ENCODE assay signal across 12 cellular contexts in genomic region chr2:41026613-41027012, GRCh38.
DNase-seq lines count a peak whose midpoint lies in the region; ATAC-seq and TF ChIP-seq lines count a peak whose summit lies in the region.
"Had no signal": no experiment of that assay in that cellular context is flagged by ENCODE, and none has a peak within 500 bp of the region (broad histone marks: within the 10 kb centered on the region; RNA-seq: fewer than 3 reads in every experiment).

No MANE protein-coding gene starts in this region.

- H3K27me3 ChIP-seq in thyroid gland (no peaks in the 10 kb centered on the region), gastrocnemius medialis (no peaks in the 10 kb centered on the region)
- H3K27me3 ChIP-seq: BLaER1 treated with 17β-estradiol and CSF1 and Interleukin-3, amounts not matched to agents 10 nM and 100 nM had no signal

- no peak overlapping the region for H3K27ac ChIP-seq in thyroid gland
- H3K27ac ChIP-seq in gastrocnemius medialis = no peak overlapping the region
- H3K27ac ChIP-seq: BLaER1 treated with 17β-estradiol and CSF1 and Interleukin-3, amounts not matched to agents 10 nM and 100 nM had no signal

- no peaks in the 10 kb centered on the region for H3K36me3 ChIP-seq in thyroid gland
- H3K36me3 ChIP-seq in gastrocnemius medialis = no peaks in the 10 kb centered on the region
- H3K36me3 ChIP-seq: BLaER1 treated with 17β-estradiol and CSF1 and Interleukin-3, amounts not matched to agents 10 nM and 100 nM had no signal

- no peak for DNase-seq in superior temporal gyrus (ENCODE audit: extremely low spot score)
- no peak for DNase-seq in thyroid gland
- no peak for DNase-seq in gastrocnemius medialis
- DNase-seq: GOT3, NCI-H2171 treated with DMSO at 0.1 percent for 48 hours, SK-N-SH had no signal

- TF ChIP-seq POLR2A in thyroid gland (IDR thresholded peaks at IDR 0.05) (no peak), gastrocnemius medialis (IDR thresholded peaks at IDR 0.05) (no peak)

- 90 to 92% methylated on average over 1 of the region's 1 CpG for WGBS in thyroid gland, 2 donors

- H3K4me1 ChIP-seq in thyroid gland (no peaks in the 10 kb centered on the region), gastrocnemius medialis (no peaks in the 10 kb centered on the region)
- H3K4me1 ChIP-seq: BLaER1 treated with 17β-estradiol and CSF1 and Interleukin-3, amounts not matched to agents 10 nM and 100 nM had no signal

- H3K9me3 ChIP-seq in thyroid gland (no peaks in the 10 kb centered on the region), gastrocnemius medialis (no peaks in the 10 kb centered on the region)
- H3K9me3 ChIP-seq: BLaER1 treated with 17β-estradiol and CSF1 and Interleukin-3, amounts not matched to agents 10 nM and 100 nM; SK-N-SH had no signal

- no peak for TF ChIP-seq CTCF in thyroid gland (IDR thresholded peaks at IDR 0.05)
- TF ChIP-seq CTCF in gastrocnemius medialis (IDR thresholded peaks at IDR 0.05 in 4 of 5, conservative IDR thresholded peaks at IDR 0.05 in 1 of 5) = no peak

- H3K4me3 ChIP-seq in thyroid gland (replicated peaks in 1 of 3) (no peak overlapping the region), gastrocnemius medialis (no peak overlapping the region)
- H3K4me3 ChIP-seq: BLaER1 treated with 17β-estradiol and CSF1 and Interleukin-3, amounts not matched to agents 10 nM and 100 nM had no signal

- in situ Hi-C loops in gastrocnemius medialis (cut with MboI; ENCODE audit: low sequenced_read_pairs in 4 of 4) = no loop called here

- intact Hi-C loops in thyroid gland (cut with DNase I) = no loop called here
- intact Hi-C loops in gastrocnemius medialis (cut with DNase I; ENCODE audit: low total_unique reads) = no loop called here

- ATAC-seq in GM18909 (IDR thresholded peaks at IDR 0.05; ENCODE audit: poor library complexity, unreplicated experiment) = peak; percentile 93
- peak; percentile 83 for ATAC-seq in GM21717 (IDR thresholded peaks at IDR 0.05; ENCODE audit: unreplicated experiment)
- ATAC-seq in HG03045 (IDR thresholded peaks at IDR 0.05; ENCODE audit: unreplicated experiment) = peak; percentile 78
- peak; percentile 87 for ATAC-seq in HG03571 (IDR thresholded peaks at IDR 0.05; ENCODE audit: unreplicated experiment)
- ATAC-seq in GM21515 (IDR thresholded peaks at IDR 0.05; ENCODE audit: unreplicated experiment) = no peak
- no peak for ATAC-seq in gastrocnemius medialis

Comparison
In these comparisons a context has a peak if more than half of its experiments do, and no peak if none do; other contexts are left out.
1. ATAC-seq: peak in GM18909 (single experiment), GM21717 (single experiment), HG03045 (single experiment) and HG03571 (single experiment); none in GM21515 (single experiment) and gastrocnemius medialis (0 of 2).